Comparison of ENCODE assay signal across 19 cellular contexts in the genomic region with DNA sequence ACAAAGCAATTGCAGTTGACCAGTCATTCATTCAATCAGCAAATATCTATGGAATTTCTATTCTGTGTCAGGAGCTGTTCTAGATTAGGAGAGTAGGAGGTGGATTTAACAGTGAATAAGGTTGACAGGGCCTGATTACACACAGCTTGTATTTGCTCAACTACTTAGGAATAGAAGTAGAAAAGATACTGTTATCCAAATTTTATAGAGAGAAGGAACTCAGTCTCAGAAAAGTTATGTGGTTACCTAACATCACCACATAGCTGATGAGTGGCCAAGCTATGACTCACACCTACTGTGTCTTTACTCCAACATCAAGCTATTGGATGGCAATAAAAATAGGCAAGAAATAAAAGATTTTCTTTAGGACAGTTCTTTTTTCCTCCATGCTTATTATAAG.
DNase-seq lines count a peak whose midpoint lies in the region; ATAC-seq and TF ChIP-seq lines count a peak whose summit lies in the region.
"Had no signal": no experiment of that assay in that cellular context is flagged by ENCODE, and none has a peak within 500 bp of the region (broad histone marks: within the 10 kb centered on the region; RNA-seq: fewer than 3 reads in every experiment).

No MANE protein-coding gene starts in this region.

- no peak overlapping the region for H2BK120ac ChIP-seq in neuronal stem cell (ENCODE audit: low read depth, low read length)

- H3K4me3 Mint-ChIP-seq in naive thymus-derived CD8-positive, alpha-beta T cell = no peak overlapping the region
- H3K4me3 Mint-ChIP-seq: naive thymus-derived CD4-positive, alpha-beta T cell had no signal

- no peak overlapping the region for H3K23ac ChIP-seq in neuronal stem cell (ENCODE audit: low read depth, low read length, poor library complexity)

- H2AK5ac ChIP-seq in neuronal stem cell (ENCODE audit: low read depth, low read length) = no peak overlapping the region

- H3K79me1 ChIP-seq in neuronal stem cell (ENCODE audit: low read depth, low read length) = no peaks in the 10 kb centered on the region

- no peak overlapping the region for H3K4ac ChIP-seq in neuronal stem cell (ENCODE audit: low read length)

- no peak overlapping the region for H4K91ac ChIP-seq in neuronal stem cell (ENCODE audit: low read depth, low read length, poor library complexity)

- H3K27me3 Mint-ChIP-seq in naive thymus-derived CD8-positive, alpha-beta T cell = no peaks in the 10 kb centered on the region
- H3K27me3 Mint-ChIP-seq: naive thymus-derived CD4-positive, alpha-beta T cell had no signal

- no peaks in the 10 kb centered on the region for H3K9me3 ChIP-seq in upper lobe of left lung
- H3K9me3 ChIP-seq in neuronal stem cell (replicated peaks in 1 of 2; ENCODE audit: control insufficient read depth in 2 of 2, insufficient read depth in 1 of 2, low read depth in 1 of 2, low read length in 2 of 2) = no peaks in the 10 kb centered on the region
- H3K9me3 ChIP-seq: right lobe of liver had no signal

- no peaks in the 10 kb centered on the region for H3K36me3 Mint-ChIP-seq in naive thymus-derived CD8-positive, alpha-beta T cell
- H3K36me3 Mint-ChIP-seq: naive thymus-derived CD4-positive, alpha-beta T cell had no signal

- H2BK15ac ChIP-seq in neuronal stem cell (ENCODE audit: low read length) = no peak overlapping the region

- no peak overlapping the region for H2BK12ac ChIP-seq in neuronal stem cell (ENCODE audit: low read length)

- no peak overlapping the region for H3K27ac Mint-ChIP-seq in naive thymus-derived CD8-positive, alpha-beta T cell
- H3K27ac Mint-ChIP-seq: naive thymus-derived CD4-positive, alpha-beta T cell had no signal

- H3K9me3 Mint-ChIP-seq in naive thymus-derived CD8-positive, alpha-beta T cell = peaks cover 0 to 21% (median 2%) of the 10 kb centered on the region in 9 donors

- no peak overlapping the region for H3K27ac ChIP-seq in upper lobe of left lung
- H3K27ac ChIP-seq in neuronal stem cell (replicated peaks; ENCODE audit: low read length) = no peak overlapping the region
- H3K27ac ChIP-seq: KMS-11, right lobe of liver had no signal

- TF ChIP-seq POLR2A in upper lobe of left lung (IDR thresholded peaks at IDR 0.05) = no peak

- DNase-seq in NCI-H2196 (lab: John Stamatoyannopoulos, UW; ENCODE audit: unreplicated experiment) (peak; percentile 28), NCI-H2196 treated with DMSO at 0.1 percent for 48 hours (lab: John Stamatoyannopoulos, UW; ENCODE audit: unreplicated experiment) (no peak), astrocyte of the hippocampus (ENCODE audit: low read depth, low spot score) (peak; percentile 88), iris pigment epithelial cell (ENCODE audit: low read depth) (peak; percentile 37), upper lobe of left lung (peak in 1 of 2 donors; percentile 40), neuronal stem cell (ENCODE audit: low spot score) (no peak), HCEC 1CT (no peak)
- DNase-seq in naive thymus-derived CD8-positive, alpha-beta T cell = no peak
- DNase-seq: amygdala; COR-L47; kidney; naive thymus-derived CD4-positive, alpha-beta T cell; NCI-H1930; NCI-H526 treated with DMSO at 0.1 percent for 48 hours; right lobe of liver; SHP77; stimulated activated naive CD8-positive, alpha-beta T cell treated with anti-CD3 and anti-CD28 coated beads, Interleukin-15, Interleukin-2, amounts not matched to agents 100 U/mL and 50 U/mL, for 24 hours had no signal

- H2BK5ac ChIP-seq in neuronal stem cell (ENCODE audit: low read length) = no peak overlapping the region

- H3K4me3 ChIP-seq in upper lobe of left lung (no peak overlapping the region), neuronal stem cell (ENCODE audit: low read length in 2 of 2) (no peak overlapping the region)
- H3K4me3 ChIP-seq: right lobe of liver had no signal

- H3K9ac ChIP-seq in neuronal stem cell (ENCODE audit: low read depth, low read length, poor library complexity) = no peak overlapping the region
- H3K9ac ChIP-seq: KMS-11 had no signal

- peak; percentile 75 to 83 for ATAC-seq in upper lobe of left lung (ENCODE audit: low FRiP score in 2 of 2)
- ATAC-seq in naive thymus-derived CD8-positive, alpha-beta T cell = no peak
- ATAC-seq: HCT116; naive thymus-derived CD4-positive, alpha-beta T cell; right lobe of liver; stimulated activated naive CD8-positive, alpha-beta T cell treated with anti-CD3 and anti-CD28 coated beads, Interleukin-15, Interleukin-2, amounts not matched to agents 100 U/mL and 50 U/mL, for 24 hours had no signal

- no peaks in the 10 kb centered on the region for H3K4me1 ChIP-seq in upper lobe of left lung
- peaks cover 0 to 2% of the 10 kb centered on the region in 2 donors for H3K4me1 ChIP-seq in neuronal stem cell (ENCODE audit: control insufficient read depth in 2 of 2, insufficient read depth in 1 of 2, low read depth in 1 of 2, low read length in 2 of 2)
- H3K4me1 ChIP-seq: right lobe of liver had no signal

- H4K8ac ChIP-seq in neuronal stem cell (ENCODE audit: low read depth, low read length) = no peak overlapping the region

- no peak overlapping the region for H3K18ac ChIP-seq in neuronal stem cell (ENCODE audit: low read length)

- no peaks in the 10 kb centered on the region for H3K27me3 ChIP-seq in upper lobe of left lung
- no peaks in the 10 kb centered on the region for H3K27me3 ChIP-seq in neuronal stem cell (ENCODE audit: control insufficient read depth in 3 of 3, insufficient read depth in 3 of 3, low read depth in 1 of 3, low read length in 3 of 3)
- H3K27me3 ChIP-seq: right lobe of liver had no signal

- POLR2A ChIA-PET in naive thymus-derived CD8-positive, alpha-beta T cell (lab: Charles Lee) = no interaction called here

- no peak overlapping the region for H2AFZ ChIP-seq in neuronal stem cell (ENCODE audit: low read length)

- no peaks in the 10 kb centered on the region for H3K4me1 Mint-ChIP-seq in naive thymus-derived CD8-positive, alpha-beta T cell
- H3K4me1 Mint-ChIP-seq: naive thymus-derived CD4-positive, alpha-beta T cell had no signal

- H3K4me2 ChIP-seq in neuronal stem cell (ENCODE audit: insufficient read depth, low read length, poor library complexity, severe bottlenecking) = no peak overlapping the region
- H3K4me2 ChIP-seq: KMS-11 had no signal

- no peak for TF ChIP-seq EP300 in upper lobe of left lung (IDR thresholded peaks at IDR 0.05)

- H3K14ac ChIP-seq in neuronal stem cell (ENCODE audit: low read length) = no peak overlapping the region

- H3K36me3 ChIP-seq in upper lobe of left lung = no peaks in the 10 kb centered on the region
- no peaks in the 10 kb centered on the region for H3K36me3 ChIP-seq in neuronal stem cell (replicated peaks in 1 of 2; ENCODE audit: control insufficient read depth in 2 of 2, insufficient read depth in 2 of 2, low read length in 2 of 2)
- H3K36me3 ChIP-seq: right lobe of liver had no signal

- TF ChIP-seq CTCF in upper lobe of left lung (IDR thresholded peaks at IDR 0.05) = no peak

Comparison
In these comparisons a context has a peak if more than half of its experiments do, and no peak if none do; other contexts are left out.
1. DNase-seq: peak in NCI-H2196 (single experiment), astrocyte of the hippocampus (single experiment) and iris pigment epithelial cell (single experiment); none in NCI-H2196 treated with DMSO at 0.1 percent for 48 hours (single experiment), neuronal stem cell (single experiment), HCEC 1CT (single experiment) and naive thymus-derived CD8-positive, alpha-beta T cell (0 of 10).
2. ATAC-seq: peak in upper lobe of left lung (2 of 2); none in naive thymus-derived CD8-positive, alpha-beta T cell (0 of 2).